In genomic region chr3:152193673-152194267, GRCh38 we compare ENCODE assay signal across 8 cellular contexts.
DNase-seq lines count a peak whose midpoint lies in the region; ATAC-seq and TF ChIP-seq lines count a peak whose summit lies in the region.

No MANE protein-coding gene starts in this region.

- H3K27me3 Mint-ChIP-seq in activated T-helper 1 cell treated with anti-CD3 and anti-CD28 coated beads, Interleukin-12 subunit alpha, Interleukin-12 subunit beta, Interleukin-2, Interleukin-4 antibody, amounts not matched to agents 30 ng/mL and 10 ng/mL and 1 ng/mL, durations not matched to agents 14 hours and 24 hours and 36 hours (ENCODE audit: insufficient read depth), result no peaks in the 10 kb centered on the region
- no peaks in the 10 kb centered on the region for H3K27me3 Mint-ChIP-seq in stimulated activated memory B cell treated with anti-CD40 and anti-IgM and Interleukin-4, amounts not matched to agents 10 μg/mL and 1 μg/mL and 100 μg/mL, for 72 hours
- no peaks in the 10 kb centered on the region for H3K27me3 Mint-ChIP-seq in endothelial cell (ENCODE audit: unreplicated experiment)

- no peaks in the 10 kb centered on the region for H3K36me3 Mint-ChIP-seq in activated T-helper 1 cell treated with anti-CD3 and anti-CD28 coated beads, Interleukin-12 subunit alpha, Interleukin-12 subunit beta, Interleukin-2, Interleukin-4 antibody, amounts not matched to agents 30 ng/mL and 10 ng/mL and 1 ng/mL, durations not matched to agents 14 hours and 24 hours and 36 hours (ENCODE audit: low read depth)
- no peaks in the 10 kb centered on the region for H3K36me3 Mint-ChIP-seq in stimulated activated memory B cell treated with anti-CD40 and anti-IgM and Interleukin-4, amounts not matched to agents 10 μg/mL and 1 μg/mL and 100 μg/mL, for 72 hours
- no peaks in the 10 kb centered on the region for H3K36me3 Mint-ChIP-seq in endothelial cell (ENCODE audit: low read depth, unreplicated experiment)

- no peak for TF ChIP-seq CTCF in endothelial cell (IDR thresholded peaks at IDR 0.05; ENCODE audit: unreplicated experiment)

- peak; percentile 48 for ATAC-seq in HG03280 (IDR thresholded peaks at IDR 0.05; ENCODE audit: unreplicated experiment)
- ATAC-seq in stimulated activated memory B cell treated with anti-CD40 and anti-IgM and Interleukin-4, amounts not matched to agents 10 μg/mL and 1 μg/mL and 100 μg/mL, for 72 hours, result peak; percentile 86

- DNase-seq in stimulated activated CD4-positive, alpha-beta T cell treated with anti-CD3 and anti-CD28 coated beads, Interleukin-4, amount 100 ng/mL, for 24 hours, result peak; percentile 34
- DNase-seq in stimulated activated CD4-positive, alpha-beta T cell treated with anti-CD3 and anti-CD28 coated beads, Interleukin-2, amount 100 ng/mL, for 48 hours, result no peak
- DNase-seq in activated T-helper 1 cell treated with anti-CD3 and anti-CD28 coated beads, Interleukin-12 subunit alpha, Interleukin-12 subunit beta, Interleukin-2, Interleukin-4 antibody, amounts not matched to agents 30 ng/mL and 10 ng/mL and 1 ng/mL, durations not matched to agents 14 hours and 24 hours and 36 hours (ENCODE audit: low spot score), result no peak
- no peak for DNase-seq in NCI-H510A (lab: John Stamatoyannopoulos, UW)
- DNase-seq in endothelial cell (ENCODE audit: low spot score), result no peak
- DNase-seq in NCI-H1694 (lab: John Stamatoyannopoulos, UW), result no peak

- intact Hi-C loops in activated T-helper 1 cell treated with anti-CD3 and anti-CD28 coated beads, Interleukin-12 subunit alpha, Interleukin-12 subunit beta, Interleukin-2, Interleukin-4 antibody, amounts not matched to agents 30 ng/mL and 10 ng/mL and 1 ng/mL, durations not matched to agents 14 hours and 24 hours and 36 hours (cut with micrococcal nuclease), result loop anchor here (1.0 to 10.0 kb wide), 11 partner anchors 16 to 1589 kb away; partner anchors contain the start of genes MBNL1, SELENOT and SIAH2

- H3K27ac Mint-ChIP-seq in activated T-helper 1 cell treated with anti-CD3 and anti-CD28 coated beads, Interleukin-12 subunit alpha, Interleukin-12 subunit beta, Interleukin-2, Interleukin-4 antibody, amounts not matched to agents 30 ng/mL and 10 ng/mL and 1 ng/mL, durations not matched to agents 14 hours and 24 hours and 36 hours, result peak overlapping the region; percentile 87
- peak overlapping the region; percentile 84 for H3K27ac Mint-ChIP-seq in stimulated activated memory B cell treated with anti-CD40 and anti-IgM and Interleukin-4, amounts not matched to agents 10 μg/mL and 1 μg/mL and 100 μg/mL, for 72 hours
- H3K27ac Mint-ChIP-seq in endothelial cell (ENCODE audit: unreplicated experiment), result no peak overlapping the region

- peaks cover 87% of the 10 kb centered on the region for H3K4me1 Mint-ChIP-seq in activated T-helper 1 cell treated with anti-CD3 and anti-CD28 coated beads, Interleukin-12 subunit alpha, Interleukin-12 subunit beta, Interleukin-2, Interleukin-4 antibody, amounts not matched to agents 30 ng/mL and 10 ng/mL and 1 ng/mL, durations not matched to agents 14 hours and 24 hours and 36 hours (ENCODE audit: low read depth)
- peaks cover 72% of the 10 kb centered on the region for H3K4me1 Mint-ChIP-seq in stimulated activated memory B cell treated with anti-CD40 and anti-IgM and Interleukin-4, amounts not matched to agents 10 μg/mL and 1 μg/mL and 100 μg/mL, for 72 hours
- H3K4me1 Mint-ChIP-seq in endothelial cell (ENCODE audit: unreplicated experiment), result no peaks in the 10 kb centered on the region

- H3K4me3 Mint-ChIP-seq in activated T-helper 1 cell treated with anti-CD3 and anti-CD28 coated beads, Interleukin-12 subunit alpha, Interleukin-12 subunit beta, Interleukin-2, Interleukin-4 antibody, amounts not matched to agents 30 ng/mL and 10 ng/mL and 1 ng/mL, durations not matched to agents 14 hours and 24 hours and 36 hours, result peak overlapping the region; percentile 71
- peak overlapping the region; percentile 81 for H3K4me3 Mint-ChIP-seq in stimulated activated memory B cell treated with anti-CD40 and anti-IgM and Interleukin-4, amounts not matched to agents 10 μg/mL and 1 μg/mL and 100 μg/mL, for 72 hours
- H3K4me3 Mint-ChIP-seq in endothelial cell (ENCODE audit: unreplicated experiment), result no peak overlapping the region

- H3K9me3 Mint-ChIP-seq in activated T-helper 1 cell treated with anti-CD3 and anti-CD28 coated beads, Interleukin-12 subunit alpha, Interleukin-12 subunit beta, Interleukin-2, Interleukin-4 antibody, amounts not matched to agents 30 ng/mL and 10 ng/mL and 1 ng/mL, durations not matched to agents 14 hours and 24 hours and 36 hours, result no peaks in the 10 kb centered on the region
- H3K9me3 Mint-ChIP-seq in stimulated activated memory B cell treated with anti-CD40 and anti-IgM and Interleukin-4, amounts not matched to agents 10 μg/mL and 1 μg/mL and 100 μg/mL, for 72 hours, result no peaks in the 10 kb centered on the region
- H3K9me3 Mint-ChIP-seq in endothelial cell (ENCODE audit: unreplicated experiment), result no peaks in the 10 kb centered on the region
